ENCODE assay signal across 8 cellular contexts in genomic region chr3:126911162-126912026, GRCh38.
DNase-seq lines count a peak whose midpoint lies in the region; ATAC-seq, FAIRE-seq and TF ChIP-seq lines count a peak whose summit lies in the region.

No MANE protein-coding gene starts in this region.

- intact Hi-C loops in A673 (cut with micrococcal nuclease; ENCODE audit: unreplicated experiment) (no loop called here), head of caudate nucleus (cut with DNase I) (no loop called here)
- intact Hi-C loops in activated T-helper 2 cell treated with anti-CD3 and anti-CD28 coated beads, Interferon-gamma antibody, Interleukin-2, Interleukin-4, amounts not matched to agents 10 μg/mL and 5 μg/mL and 100 μg/mL, durations not matched to agents 14 hours and 24 hours and 36 hours (cut with micrococcal nuclease) = loop anchor here (1.0 kb wide), 1 partner anchor 71 kb away; no protein-coding TSS in a partner anchor

- DNase-seq in A673 (ENCODE audit: low spot score) (peak; percentile 61), RPMI7951 (ENCODE audit: low read depth) (peak; percentile 100), head of caudate nucleus (peak in 25 of 42 donors; percentile 13 to 58 (median 34)), small intestine (peak; percentile 36), HuH-7.5 (ENCODE audit: low spot score) (no peak)
- DNase-seq in activated T-helper 2 cell treated with anti-CD3 and anti-CD28 coated beads, Interferon-gamma antibody, Interleukin-2, Interleukin-4, amounts not matched to agents 10 μg/mL and 5 μg/mL and 100 μg/mL, durations not matched to agents 14 hours and 24 hours and 36 hours (ENCODE audit: low spot score) = peak; percentile 76

- H3K4me3 Mint-ChIP-seq in activated T-helper 2 cell treated with anti-CD3 and anti-CD28 coated beads, Interferon-gamma antibody, Interleukin-2, Interleukin-4, amounts not matched to agents 10 μg/mL and 5 μg/mL and 100 μg/mL, durations not matched to agents 14 hours and 24 hours and 36 hours (ENCODE audit: low read depth) = peak overlapping the region; percentile 40

- no peak overlapping the region for H3K4me3 ChIP-seq in A673 (ENCODE audit: low read depth, low read length, poor library complexity, severe bottlenecking)
- no peak overlapping the region for H3K4me3 ChIP-seq in small intestine (ENCODE audit: low read depth in 1 of 2, low read length in 2 of 2)

- no peaks in the 10 kb centered on the region for H3K27me3 Mint-ChIP-seq in activated T-helper 2 cell treated with anti-CD3 and anti-CD28 coated beads, Interferon-gamma antibody, Interleukin-2, Interleukin-4, amounts not matched to agents 10 μg/mL and 5 μg/mL and 100 μg/mL, durations not matched to agents 14 hours and 24 hours and 36 hours (ENCODE audit: low read depth)

- H3K4me1 ChIP-seq in A673 (ENCODE audit: insufficient read depth, low read length, poor library complexity, severe bottlenecking) (no peaks in the 10 kb centered on the region), small intestine (ENCODE audit: control insufficient read depth in 2 of 2, insufficient read depth in 1 of 2, low read depth in 1 of 2, low read length in 1 of 2) (no peaks in the 10 kb centered on the region)

- TF ChIP-seq CTCF in A673 (conservative IDR thresholded peaks at IDR 0.05; ENCODE audit: low read depth, low read length) = no peak

- peaks cover 15% of the 10 kb centered on the region for H3K36me3 Mint-ChIP-seq in activated T-helper 2 cell treated with anti-CD3 and anti-CD28 coated beads, Interferon-gamma antibody, Interleukin-2, Interleukin-4, amounts not matched to agents 10 μg/mL and 5 μg/mL and 100 μg/mL, durations not matched to agents 14 hours and 24 hours and 36 hours (ENCODE audit: low read depth)

- no peaks in the 10 kb centered on the region for H3K27me3 ChIP-seq in A673 (replicated peaks; ENCODE audit: insufficient read depth, low read depth, low read length, poor library complexity)
- no peaks in the 10 kb centered on the region for H3K27me3 ChIP-seq in small intestine (ENCODE audit: control insufficient read depth in 2 of 2, insufficient read depth in 2 of 2, low read length in 2 of 2)

- H3K27ac ChIP-seq in A673 (ENCODE audit: low read depth, low read length, poor library complexity, severe bottlenecking) = peak overlapping the region; percentile 42
- peak overlapping the region in 1 of 2 donors; percentile 78 for H3K27ac ChIP-seq in small intestine (ENCODE audit: low read depth in 1 of 2, low read length in 1 of 2)

- H3K27ac Mint-ChIP-seq in activated T-helper 2 cell treated with anti-CD3 and anti-CD28 coated beads, Interferon-gamma antibody, Interleukin-2, Interleukin-4, amounts not matched to agents 10 μg/mL and 5 μg/mL and 100 μg/mL, durations not matched to agents 14 hours and 24 hours and 36 hours = peak overlapping the region; percentile 76

- WGBS in small intestine, 3 donors = 62 to 81% (median 75%) methylated on average over 15 of the region's 15 CpGs

- CTCF ChIA-PET in A673 (lab: Charles Lee) = no interaction called here

- H3K4me1 Mint-ChIP-seq in activated T-helper 2 cell treated with anti-CD3 and anti-CD28 coated beads, Interferon-gamma antibody, Interleukin-2, Interleukin-4, amounts not matched to agents 10 μg/mL and 5 μg/mL and 100 μg/mL, durations not matched to agents 14 hours and 24 hours and 36 hours (ENCODE audit: low read depth) = peaks cover 49% of the 10 kb centered on the region

- no TSS peak for BruUV-seq in A673 (replicated peaks; lab: Mats Ljungman, UMichigan)

- ATAC-seq in GM19023 (IDR thresholded peaks at IDR 0.05; ENCODE audit: unreplicated experiment) (peak; percentile 98), HG03103 (IDR thresholded peaks at IDR 0.05; ENCODE audit: low read depth, unreplicated experiment) (peak; percentile 96)

- POLR2A ChIA-PET in A673 (lab: Charles Lee; ENCODE audit: low non-redundant PET) = no interaction called here

- H3K9me3 ChIP-seq in A673 (ENCODE audit: low read depth, low read length, poor library complexity, severe bottlenecking) (no peaks in the 10 kb centered on the region), small intestine (ENCODE audit: control insufficient read depth, low read depth) (no peaks in the 10 kb centered on the region)

- FAIRE-seq in small intestine (lab: Jason Lieb, UNC) = no peak

- no peaks in the 10 kb centered on the region for H3K36me3 ChIP-seq in A673 (ENCODE audit: insufficient read depth, low read length, poor library complexity, severe bottlenecking)
- no peaks in the 10 kb centered on the region for H3K36me3 ChIP-seq in small intestine (ENCODE audit: control insufficient read depth in 2 of 2, insufficient read depth in 2 of 2, low read length in 2 of 2)

- H3K9me3 Mint-ChIP-seq in activated T-helper 2 cell treated with anti-CD3 and anti-CD28 coated beads, Interferon-gamma antibody, Interleukin-2, Interleukin-4, amounts not matched to agents 10 μg/mL and 5 μg/mL and 100 μg/mL, durations not matched to agents 14 hours and 24 hours and 36 hours = no peaks in the 10 kb centered on the region
